1 cellular context compared by ENCODE assay signal in the genomic region with DNA sequence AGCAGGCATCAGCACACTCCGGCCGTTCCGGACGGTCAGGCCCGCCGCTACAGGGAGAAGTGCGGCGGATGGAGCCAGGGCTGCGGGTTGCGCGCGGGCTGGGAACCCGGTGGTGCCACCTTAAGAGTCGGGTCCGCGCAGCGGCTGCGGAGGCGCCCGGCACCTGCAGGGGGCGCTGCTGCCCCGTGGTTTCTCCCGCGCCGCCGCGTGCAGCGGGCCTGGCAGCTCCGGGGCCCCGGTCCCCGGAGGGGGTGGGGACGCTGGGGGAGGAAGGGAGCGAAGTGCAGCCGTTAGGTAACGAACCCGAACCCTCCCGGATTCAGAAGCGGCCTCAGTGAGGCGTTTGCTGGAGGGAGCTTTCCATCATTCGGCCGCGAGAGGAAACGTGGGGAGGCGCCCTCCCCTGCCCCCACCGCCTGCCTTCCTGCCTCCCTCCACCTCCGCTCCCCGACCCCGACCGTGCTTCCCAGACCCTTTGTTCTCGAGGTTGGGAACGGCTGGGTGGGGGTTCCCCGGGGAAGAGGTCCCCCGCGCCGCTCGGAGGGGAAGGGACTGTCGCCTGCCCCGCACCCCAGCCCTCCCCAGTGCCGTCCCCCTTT.
TF ChIP-seq lines count a peak whose summit lies in the region.

No MANE protein-coding gene starts in this region.

TF ChIP-seq in HepG2, 621 proteins besides CTCF, POLR2A, EP300 and RAD21 (continued from another document and continues in another):
- TF ChIP-seq KIAA2018 (CRISPR knock-in tag; IDR thresholded peaks at IDR 0.05; ENCODE audit: borderline replicate concordance), result no peak
- TF ChIP-seq ZBTB42 (CRISPR knock-in tag; IDR thresholded peaks at IDR 0.05), result 0 out of 2 replicates have a peak, but pooled peaks have one; percentile 9
- peak; percentile 88 for TF ChIP-seq ZNF891 (CRISPR knock-in tag; IDR thresholded peaks at IDR 0.05)
- no peak for TF ChIP-seq TRIM24 (CRISPR knock-in tag; IDR thresholded peaks at IDR 0.05)
- 0 out of 2 replicates have a peak, but pooled peaks have one; percentile 22 for TF ChIP-seq ZNF430 (CRISPR knock-in tag; IDR thresholded peaks at IDR 0.05)
- no peak for TF ChIP-seq FOXP1 (IDR thresholded peaks at IDR 0.05)
- peak; percentile 43; the same call in 1 of the 2 replicates for TF ChIP-seq FOXP1 (CRISPR knock-in tag; IDR thresholded peaks at IDR 0.05)
- TF ChIP-seq MXI1 (IDR thresholded peaks at IDR 0.05; ENCODE audit: borderline replicate concordance, low read depth, low read length), result peak; percentile 93; the same call in 2 of the 3 replicates
- peak; percentile 78 for TF ChIP-seq RBFOX2 (IDR thresholded peaks at IDR 0.05; ENCODE audit: low read depth, low read length)
- TF ChIP-seq, protein P1, sequence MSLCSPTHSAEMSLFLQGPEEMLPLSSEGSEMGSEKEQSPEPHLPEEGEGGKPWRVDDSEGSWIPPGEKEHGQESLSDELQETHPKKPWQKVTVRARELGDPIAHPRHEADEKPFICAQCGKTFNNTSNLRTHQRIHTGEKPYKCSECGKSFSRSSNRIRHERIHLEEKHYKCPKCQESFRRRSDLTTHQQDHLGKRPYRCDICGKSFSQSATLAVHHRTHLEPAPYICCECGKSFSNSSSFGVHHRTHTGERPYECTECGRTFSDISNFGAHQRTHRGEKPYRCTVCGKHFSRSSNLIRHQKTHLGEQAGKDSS (CRISPR knock-in tag; IDR thresholded peaks at IDR 0.05; ENCODE audit: borderline replicate concordance, low read depth), result peak; percentile 82; the same call in 1 of the 2 replicates
- TF ChIP-seq ZNF703 (CRISPR knock-in tag; IDR thresholded peaks at IDR 0.05; ENCODE audit: borderline replicate concordance), result 0 out of 2 replicates have a peak, but pooled peaks have one; percentile 75
- no peak; the same call in 1 of the 2 replicates for TF ChIP-seq NFYB (CRISPR knock-in tag; IDR thresholded peaks at IDR 0.05)
- TF ChIP-seq GATAD2A (CRISPR knock-in tag; IDR thresholded peaks at IDR 0.05), result peak; percentile 74
- TF ChIP-seq TFDP2 (CRISPR knock-in tag; IDR thresholded peaks at IDR 0.05), result peak; percentile 87
- TF ChIP-seq SMC3 (IDR thresholded peaks at IDR 0.05; ENCODE audit: low read length), result peak; percentile 63; the same call in 1 of the 2 replicates
- 0 out of 2 replicates have a peak, but pooled peaks have one; percentile 64 for TF ChIP-seq ZNF850 (CRISPR knock-in tag; conservative IDR thresholded peaks at IDR 0.05)
- peak; percentile 85 for TF ChIP-seq GABPB1 (CRISPR knock-in tag; IDR thresholded peaks at IDR 0.05)
- peak; percentile 97 for TF ChIP-seq ZBED4 (CRISPR knock-in tag; IDR thresholded peaks at IDR 0.05; ENCODE audit: borderline replicate concordance)
- TF ChIP-seq ELK4 (CRISPR knock-in tag; IDR thresholded peaks at IDR 0.05; ENCODE audit: borderline replicate concordance), result no peak
- TF ChIP-seq, protein P2, sequence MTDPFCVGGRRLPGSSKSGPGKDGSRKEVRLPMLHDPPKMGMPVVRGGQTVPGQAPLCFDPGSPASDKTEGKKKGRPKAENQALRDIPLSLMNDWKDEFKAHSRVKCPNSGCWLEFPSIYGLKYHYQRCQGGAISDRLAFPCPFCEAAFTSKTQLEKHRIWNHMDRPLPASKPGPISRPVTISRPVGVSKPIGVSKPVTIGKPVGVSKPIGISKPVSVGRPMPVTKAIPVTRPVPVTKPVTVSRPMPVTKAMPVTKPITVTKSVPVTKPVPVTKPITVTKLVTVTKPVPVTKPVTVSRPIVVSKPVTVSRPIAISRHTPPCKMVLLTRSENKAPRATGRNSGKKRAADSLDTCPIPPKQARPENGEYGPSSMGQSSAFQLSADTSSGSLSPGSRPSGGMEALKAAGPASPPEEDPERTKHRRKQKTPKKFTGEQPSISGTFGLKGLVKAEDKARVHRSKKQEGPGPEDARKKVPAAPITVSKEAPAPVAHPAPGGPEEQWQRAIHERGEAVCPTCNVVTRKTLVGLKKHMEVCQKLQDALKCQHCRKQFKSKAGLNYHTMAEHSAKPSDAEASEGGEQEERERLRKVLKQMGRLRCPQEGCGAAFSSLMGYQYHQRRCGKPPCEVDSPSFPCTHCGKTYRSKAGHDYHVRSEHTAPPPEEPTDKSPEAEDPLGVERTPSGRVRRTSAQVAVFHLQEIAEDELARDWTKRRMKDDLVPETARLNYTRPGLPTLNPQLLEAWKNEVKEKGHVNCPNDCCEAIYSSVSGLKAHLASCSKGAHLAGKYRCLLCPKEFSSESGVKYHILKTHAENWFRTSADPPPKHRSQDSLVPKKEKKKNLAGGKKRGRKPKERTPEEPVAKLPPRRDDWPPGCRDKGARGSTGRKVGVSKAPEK (CRISPR knock-in tag; IDR thresholded peaks at IDR 0.05; ENCODE audit: borderline replicate concordance), result peak; percentile 33
- no peak for TF ChIP-seq ZKSCAN5 (CRISPR knock-in tag; IDR thresholded peaks at IDR 0.05)
- peak; percentile 74; the same call in 1 of the 2 replicates for TF ChIP-seq CEBPB (IDR thresholded peaks at IDR 0.05; ENCODE audit: borderline replicate concordance, low read depth, low read length)
- TF ChIP-seq ARID3A (IDR thresholded peaks at IDR 0.05; ENCODE audit: low read depth, low read length), result no peak; the same call in 1 of the 2 replicates
- TF ChIP-seq ATF4 (CRISPR knock-in tag; IDR thresholded peaks at IDR 0.05), result peak in 1 of 2 experiments; percentile 47; a peak in 1 of 4 replicates
- TF ChIP-seq, protein P3, sequence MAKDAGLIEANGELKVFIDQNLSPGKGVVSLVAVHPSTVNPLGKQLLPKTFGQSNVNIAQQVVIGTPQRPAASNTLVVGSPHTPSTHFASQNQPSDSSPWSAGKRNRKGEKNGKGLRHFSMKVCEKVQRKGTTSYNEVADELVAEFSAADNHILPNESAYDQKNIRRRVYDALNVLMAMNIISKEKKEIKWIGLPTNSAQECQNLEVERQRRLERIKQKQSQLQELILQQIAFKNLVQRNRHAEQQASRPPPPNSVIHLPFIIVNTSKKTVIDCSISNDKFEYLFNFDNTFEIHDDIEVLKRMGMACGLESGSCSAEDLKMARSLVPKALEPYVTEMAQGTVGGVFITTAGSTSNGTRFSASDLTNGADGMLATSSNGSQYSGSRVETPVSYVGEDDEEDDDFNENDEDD (CRISPR knock-in tag; IDR thresholded peaks at IDR 0.05; ENCODE audit: borderline replicate concordance), result peak; percentile 84; the same call in 1 of the 2 replicates
- peak; percentile 91 for TF ChIP-seq DDIT3 (CRISPR knock-in tag; IDR thresholded peaks at IDR 0.05)
- no peak for TF ChIP-seq SMARCC2 (IDR thresholded peaks at IDR 0.05)
